In genomic region chr2:118830121-118830520, GRCh38 we compare ENCODE assay signal across 17 cellular contexts. TPM values are rescaled to one million over a fixed set of nuclear protein-coding genes. Genes with fewer than 3 reads are reported as not detected.
"Had no signal": no experiment of that assay in that cellular context is flagged by ENCODE, and none has a peak within 500 bp of the region (broad histone marks: within the 10 kb centered on the region; RNA-seq: fewer than 3 reads in every experiment).

No MANE protein-coding gene starts in this region.

- H3K27ac Mint-ChIP-seq: activated naive CD8-positive, alpha-beta T cell; naive thymus-derived CD8-positive, alpha-beta T cell had no signal

- H3K36me3 ChIP-seq: lower lobe of right lung, neutrophil, right atrium auricular region, upper lobe of right lung had no signal

- H3K27ac ChIP-seq: lower lobe of right lung, neutrophil, right atrium auricular region, upper lobe of right lung had no signal

- H3K36me3 Mint-ChIP-seq: activated naive CD8-positive, alpha-beta T cell had no signal

- H3K4me3 Mint-ChIP-seq: activated naive CD8-positive, alpha-beta T cell; activated T-cell treated with anti-CD3 and anti-CD28 coated beads, Interleukin-2, amount 50 U/mL, for 4 hours; naive thymus-derived CD8-positive, alpha-beta T cell had no signal

- H3K9me3 Mint-ChIP-seq: activated T-cell treated with anti-CD3 and anti-CD28 coated beads, Interleukin-2, amount 50 U/mL, for 4 hours; naive thymus-derived CD8-positive, alpha-beta T cell had no signal

- DNase-seq: activated CD4-positive, alpha-beta T cell treated with anti-CD3 and anti-CD28 coated beads, Interleukin-2, amount 50 U/mL, for 48 hours; activated effector memory CD4-positive, alpha-beta T cell treated with anti-CD3 and anti-CD28 coated beads, Interleukin-2, amount 50 U/mL, for 16 hours; activated T-cell treated with anti-CD3 and anti-CD28 coated beads, Interleukin-2, amount 50 U/mL, for 4 hours; dermis blood vessel endothelial cell; glutamatergic neuron; lower lobe of right lung; midbrain; naive thymus-derived CD8-positive, alpha-beta T cell; stimulated activated CD4-positive, alpha-beta T cell treated with anti-CD3 and anti-CD28 coated beads, Interleukin-1b, Interleukin-23, amount 100 ng/mL, for 48 hours; stimulated activated naive CD4-positive, alpha-beta T cell; upper lobe of right lung had no signal

- H3K4me3 ChIP-seq: lower lobe of right lung, right atrium auricular region, upper lobe of right lung had no signal

- H3K9me3 ChIP-seq: lower lobe of right lung, neutrophil, right atrium auricular region, upper lobe of right lung had no signal

- ATAC-seq: activated CD4-positive, CD25-positive, alpha-beta regulatory T cell treated with anti-CD3 and anti-CD28 coated beads, Interleukin-2, amount 50 U/mL, for 24 hours; activated T-cell treated with anti-CD3 and anti-CD28 coated beads, Interleukin-2, amount 50 U/mL, for 4 hours; lower lobe of right lung; naive thymus-derived CD8-positive, alpha-beta T cell; upper lobe of right lung had no signal

RNA-seq across cellular contexts. Expression of gene EN1, which starts 17.3 kb away (rescaled TPM):
- total RNA-seq: activated T-cell treated with anti-CD3 and anti-CD28 coated beads, Interleukin-2, amount 50 U/mL, for 4 hours; dermis blood vessel endothelial cell; epithelial cell of proximal tubule; fibroblast of villous mesenchyme; naive thymus-derived CD8-positive, alpha-beta T cell; right atrium auricular region; upper lobe of right lung had no signal
